Comparison of ENCODE assay signal across 21 cellular contexts in genomic region chr15:31298707-31299172, GRCh38. TPM values are rescaled to one million over a fixed set of nuclear protein-coding genes. Genes with fewer than 3 reads are reported as not detected.
DNase-seq lines count a peak whose midpoint lies in the region; TF ChIP-seq lines count a peak whose summit lies in the region.
"Had no signal": no experiment of that assay in that cellular context is flagged by ENCODE, and none has a peak within 500 bp of the region (broad histone marks: within the 10 kb centered on the region; RNA-seq: fewer than 3 reads in every experiment).

No MANE protein-coding gene starts in this region.

- WGBS in stomach, 5 donors, result 84 to 93% (median 89%) methylated on average over 11 of the region's 11 CpGs

- no peak for TF ChIP-seq EP300 in stomach (IDR thresholded peaks at IDR 0.05)

- no peaks in the 10 kb centered on the region for H3K27me3 ChIP-seq in stomach
- H3K27me3 ChIP-seq: ascending aorta, transverse colon had no signal

- H3K36me3 ChIP-seq in stomach, result no peaks in the 10 kb centered on the region
- H3K36me3 ChIP-seq: ascending aorta, transverse colon had no signal

- DNase-seq in DMS 273 (lab: John Stamatoyannopoulos, UW; ENCODE audit: unreplicated experiment) (peak; percentile 40), DMS 273 treated with DMSO at 0.1 percent for 48 hours (lab: John Stamatoyannopoulos, UW) (no peak), OCI-M1 (lab: John Stamatoyannopoulos, UW) (peak; percentile 9), islet precursor cell (peak; percentile 47), stomach (peak; percentile 17), SK-N-DZ (ENCODE audit: low spot score) (no peak), NCI-H345 treated with DMSO at 0.1 percent for 48 hours (lab: John Stamatoyannopoulos, UW; ENCODE audit: unreplicated experiment) (no peak), hepatic stellate cell (ENCODE audit: low spot score) (no peak)
- DNase-seq: activated CD4-positive, alpha-beta T cell treated with anti-CD3 and anti-CD28 coated beads, Interleukin-2, amount 50 U/mL, for 4 hours; activated T-cell treated with anti-CD3 and anti-CD28 coated beads, Interleukin-2, amount 50 U/mL, for 1 hour; cerebellar nuclear complex; effector memory CD4-positive, alpha-beta T cell; left ventricle myocardium superior; NCI-H187; NCI-H446; occipital lobe; SHP77; stimulated activated naive B cell treated with anti-CD40 and anti-IgM and Interleukin-4, amounts not matched to agents 10 μg/mL and 1 μg/mL and 100 μg/mL, for 72 hours; transverse colon had no signal

- no peak for TF ChIP-seq POLR2A in stomach (IDR thresholded peaks at IDR 0.05)

- peaks cover 16 to 80% (median 52%) of the 10 kb centered on the region in 4 donors for H3K4me1 ChIP-seq in stomach
- H3K4me1 ChIP-seq: ascending aorta had no signal

- intact Hi-C loops in stomach (cut with DNase I; ENCODE audit: low total_unique reads), result no loop called here

- H3K4me3 ChIP-seq in stomach, result no peak overlapping the region
- H3K4me3 ChIP-seq: ascending aorta, transverse colon had no signal

- no peak for TF ChIP-seq CTCF in stomach (IDR thresholded peaks at IDR 0.05)

- no peaks in the 10 kb centered on the region for H3K9me3 ChIP-seq in stomach
- H3K9me3 ChIP-seq: ascending aorta, transverse colon had no signal

- H3K27ac ChIP-seq in stomach, result no peak overlapping the region
- H3K27ac ChIP-seq: 22Rv1, ascending aorta had no signal

RNA-seq across cellular contexts. Expression of gene KLF13, which starts 27.9 kb away (rescaled TPM):
- 10 to 100 TPM in 4 of 5 donors, 1 to 10 TPM in 1; 9.3 to 74.0 (median 38.8) TPM for total RNA-seq in stomach
- polyA plus RNA-seq in stomach, result 10 to 100 TPM; 23.0 to 30.7 (median 24.3) TPM
- polyA plus RNA-seq in SK-N-DZ (2014; cell fraction: cytosol; rRNA removed), result 65.3 and 76.1 TPM in 2 replicates
- 26.8 and 37.7 TPM in 2 replicates for polyA plus RNA-seq in SK-N-DZ (2014; cell fraction: nucleus; rRNA removed)

Comparison
In these comparisons a context has a peak if more than half of its experiments do, and no peak if none do; other contexts are left out.
1. DNase-seq: peak in DMS 273 (single experiment), OCI-M1 (single experiment), islet precursor cell (single experiment) and stomach (single experiment); none in DMS 273 treated with DMSO at 0.1 percent for 48 hours (single experiment), SK-N-DZ (single experiment), NCI-H345 treated with DMSO at 0.1 percent for 48 hours (single experiment) and hepatic stellate cell (single experiment).